Comparison of ENCODE assay signal across 23 cellular contexts in genomic region chr9:19331877-19332276, GRCh38.
"Had no signal": no experiment of that assay in that cellular context is flagged by ENCODE, and none has a peak within 500 bp of the region (broad histone marks: within the 10 kb centered on the region; RNA-seq: fewer than 3 reads in every experiment).

No MANE protein-coding gene starts in this region.

- ATAC-seq: left ventricle myocardium superior; lower lobe of right lung; natural killer cell; psoas muscle; right cardiac atrium; stimulated activated naive CD8-positive, alpha-beta T cell treated with anti-CD3 and anti-CD28 coated beads, Interleukin-15, amount 100 ng/mL, for 72 hours had no signal

- H3K36me3 ChIP-seq: ovary had no signal

- H3K4me3 ChIP-seq: coronary artery, esophagus muscularis mucosa, lower lobe of right lung, ovary, psoas muscle, skin epidermis, spleen, suprapubic skin had no signal

- DNase-seq: dermis blood vessel endothelial cell; effector memory CD4-positive, alpha-beta T cell; foreskin melanocyte; glutamatergic neuron; hypothalamus; immature natural killer cell; islet precursor cell; kidney glomerular epithelial cell; left ventricle myocardium superior; lower lobe of right lung; natural killer cell; occipital lobe; ovary; psoas muscle; right cardiac atrium; spleen; stimulated activated naive CD4-positive, alpha-beta T cell; stimulated activated naive CD8-positive, alpha-beta T cell treated with anti-CD3 and anti-CD28 coated beads, Interleukin-15, amount 100 ng/mL, for 72 hours; trophoblast cell had no signal

- H3K27me3 ChIP-seq: esophagus muscularis mucosa, ovary, spleen, suprapubic skin had no signal

- H3K4me1 ChIP-seq: esophagus muscularis mucosa, lower lobe of right lung, psoas muscle, spleen, suprapubic skin had no signal

- H3K27ac ChIP-seq: coronary artery, esophagus muscularis mucosa, lower lobe of right lung, ovary, psoas muscle, skin epidermis, spleen, suprapubic skin had no signal

- H3K9me3 ChIP-seq: esophagus muscularis mucosa, lower lobe of right lung, ovary, psoas muscle, spleen, suprapubic skin had no signal
